8 cellular contexts compared by ENCODE assay signal in genomic region chr18:62715439-62715792, GRCh38. TPM values are rescaled to one million over a fixed set of nuclear protein-coding genes. Genes with fewer than 3 reads are reported as not detected.
DNase-seq lines count a peak whose midpoint lies in the region; ATAC-seq and TF ChIP-seq lines count a peak whose summit lies in the region.

Gene PHLPP1 (plus strand): TSS chr18:62715541. CDS start chr18:62715684, 143 bp downstream.

- H3K4me2 ChIP-seq in Loucy (ENCODE audit: low read depth, low read length, poor library complexity, severe bottlenecking), result peak within 1 kb of the TSS; percentile 81

- peak; percentile 14 for ATAC-seq in GM21529 (IDR thresholded peaks at IDR 0.05; ENCODE audit: unreplicated experiment)
- ATAC-seq in natural killer cell, result peak; percentile 22 to 45 (median 38)

- H3K27me3 ChIP-seq in Loucy (ENCODE audit: insufficient read depth, low read length, poor library complexity, severe bottlenecking) (no peaks in the 10 kb centered on the region), dorsolateral prefrontal cortex (no peaks in the 10 kb centered on the region)

- H3K9me2 ChIP-seq in Loucy (replicated peaks; ENCODE audit: low read depth, low read length), result no peaks in the 10 kb centered on the region

- intact Hi-C loops in dorsolateral prefrontal cortex (cut with DNase I) (loop anchor here (1.0 to 10.0 kb wide), 8 partner anchors 25 to 531 kb away; partner anchors contain the start of genes PIGN (in 1 of the 2), RELCH (in 1 of the 2) and ZCCHC2 (in 1 of the 2)), natural killer cell (cut with micrococcal nuclease) (loop anchor here (5.0 to 10.0 kb wide), 6 partner anchors 67 to 707 kb away; partner anchors contain the start of genes PIGN, RELCH, VPS4B and ZCCHC2)

- H3K9ac ChIP-seq in Loucy (ENCODE audit: low read depth, low read length, poor library complexity, severe bottlenecking), result peak within 1 kb of the TSS; percentile 69

- no peaks in the 10 kb centered on the region for H3K27me3 Mint-ChIP-seq in natural killer cell (ENCODE audit: low read depth in 2 of 2)

- TF ChIP-seq CTCF in Loucy (conservative IDR thresholded peaks at IDR 0.05; ENCODE audit: low read length), result no peak
- TF ChIP-seq CTCF in dorsolateral prefrontal cortex (IDR thresholded peaks at IDR 0.05 in 54 of 56, conservative IDR thresholded peaks at IDR 0.05 in 2 of 56; ENCODE audit: low read depth in 1 of 56, partially characterized antibody in 56 of 56), result no peak
- TF ChIP-seq CTCF in natural killer cell (IDR thresholded peaks at IDR 0.05), result no peak

- H3K4me1 Mint-ChIP-seq in natural killer cell, result peaks cover 29 to 31% of the 10 kb centered on the region in 2 donors

- H3K36me3 ChIP-seq in Loucy (ENCODE audit: insufficient read depth, low read length), result no peaks in the 10 kb centered on the region

- H3K79me2 ChIP-seq in Loucy (ENCODE audit: insufficient read depth, low read length), result peaks cover 45% of the 10 kb centered on the region

- no peaks in the 10 kb centered on the region for H3F3A ChIP-seq in Loucy (ENCODE audit: low read depth)

- peak within 1 kb of the TSS; percentile 92 to 94 for H3K27ac Mint-ChIP-seq in natural killer cell

- peak within 1 kb of the TSS; percentile 77 to 98 (median 94) for H3K27ac ChIP-seq in dorsolateral prefrontal cortex

- H3K4me3 ChIP-seq in GM08714 (ENCODE audit: low read length), result peak within 1 kb of the TSS; percentile 99
- H3K4me3 ChIP-seq in Loucy (ENCODE audit: low read length, poor library complexity, severe bottlenecking), result peak within 1 kb of the TSS; percentile 77
- H3K4me3 ChIP-seq in dorsolateral prefrontal cortex, result peak within 1 kb of the TSS; percentile 55 to 95 (median 84)

- H3K36me3 Mint-ChIP-seq in natural killer cell, result no peaks in the 10 kb centered on the region

- H3K4me1 ChIP-seq in Loucy (ENCODE audit: insufficient read depth, low read length, poor library complexity, severe bottlenecking), result peaks cover 32% of the 10 kb centered on the region

- H2AFZ ChIP-seq in Loucy (ENCODE audit: low read length), result peak within 1 kb of the TSS; percentile 99

- peaks cover 35% of the 10 kb centered on the region for H4K20me1 ChIP-seq in Loucy (ENCODE audit: insufficient read depth, low read length, poor library complexity, severe bottlenecking)

- no peaks in the 10 kb centered on the region for H3K9me3 Mint-ChIP-seq in natural killer cell

- H3K4me3 Mint-ChIP-seq in natural killer cell, result peak within 1 kb of the TSS; percentile 89

- no peaks in the 10 kb centered on the region for H3K9me3 ChIP-seq in Loucy (ENCODE audit: insufficient read depth, low read depth, low read length)

- DNase-seq in dorsolateral prefrontal cortex (no peak), natural killer cell (no peak), RPMI8226 (no peak), kidney tubule cell (ENCODE audit: low spot score) (no peak)
- no peak for DNase-seq in stimulated activated naive CD4-positive, alpha-beta T cell (lab: John Stamatoyannopoulos, UW)

RNA-seq across cellular contexts. Expression of gene PHLPP1, which starts in this region (rescaled TPM):
- 100 to 1,000 TPM in 66 of 120 experiments, 10 to 100 TPM in 54; 42.7 to 292 (median 103) TPM for total RNA-seq in dorsolateral prefrontal cortex
- total RNA-seq in natural killer cell, result 10 to 100 TPM; 12.1 to 14.8 (median 12.2) TPM
